ENCODE assay signal across 5 cellular contexts in genomic region chr10:79522464-79522863, GRCh38. TPM values are rescaled to one million over a fixed set of nuclear protein-coding genes. Genes with fewer than 3 reads are reported as not detected.
"Had no signal": no experiment of that assay in that cellular context is flagged by ENCODE, and none has a peak within 500 bp of the region (broad histone marks: within the 10 kb centered on the region; RNA-seq: fewer than 3 reads in every experiment).

No MANE protein-coding gene starts in this region.

RNA-seq across cellular contexts. Expression of gene SFTPA2, which starts 37.7 kb away (rescaled TPM):
- total RNA-seq: IMR-90, NCI-H460, Peyer's patch, RPMI7951, SJCRH30 had no signal
- polyA plus RNA-seq: IMR-90 had no signal
